In genomic region chr17:49924116-49924515, GRCh38 we compare ENCODE assay signal across 16 cellular contexts. TPM values are rescaled to one million over a fixed set of nuclear protein-coding genes. Genes with fewer than 3 reads are reported as not detected.
DNase-seq lines count a peak whose midpoint lies in the region; ATAC-seq and TF ChIP-seq lines count a peak whose summit lies in the region.
"Had no signal": no experiment of that assay in that cellular context is flagged by ENCODE, and none has a peak within 500 bp of the region (broad histone marks: within the 10 kb centered on the region; RNA-seq: fewer than 3 reads in every experiment).

No MANE protein-coding gene starts in this region.

- H2BK120ac ChIP-seq in neuronal stem cell (ENCODE audit: low read depth, low read length), result no peak overlapping the region

- no peak overlapping the region for H3K4ac ChIP-seq in neuronal stem cell (ENCODE audit: low read length)

- intact Hi-C loops in Right ventricle myocardium inferior (cut with DNase I), result no loop called here
- intact Hi-C loops in right cardiac atrium (cut with DNase I), result no loop called here
- intact Hi-C loops in posterior cingulate gyrus (cut with DNase I), result no loop called here

- H2AK5ac ChIP-seq in neuronal stem cell (ENCODE audit: low read depth, low read length), result peak overlapping the region; percentile 70

- H3K18ac ChIP-seq in neuronal stem cell (ENCODE audit: low read length), result peak overlapping the region; percentile 3

- H2BK12ac ChIP-seq in neuronal stem cell (ENCODE audit: low read length), result no peak overlapping the region

- H3K9me3 ChIP-seq in right cardiac atrium (ENCODE audit: control insufficient read depth, low read length), result no peaks in the 10 kb centered on the region
- no peaks in the 10 kb centered on the region for H3K9me3 ChIP-seq in HEK293 (ENCODE audit: control insufficient read depth, insufficient read depth, low read depth, low read length)
- no peaks in the 10 kb centered on the region for H3K9me3 ChIP-seq in neuronal stem cell (replicated peaks in 1 of 2; ENCODE audit: control insufficient read depth in 2 of 2, insufficient read depth in 1 of 2, low read depth in 1 of 2, low read length in 2 of 2)
- H3K9me3 ChIP-seq: BLaER1 treated with 17β-estradiol and CSF1 and Interleukin-3, amounts not matched to agents 10 nM and 100 nM; Caco-2 had no signal

- CTCF ChIA-PET in HEK293 (lab: Yijun Ruan, JAX), result interaction anchor here (2.1 kb wide), 1 partner anchor 73 kb away, joined by 14 read pairs; no protein-coding TSS in a partner anchor

- H3K14ac ChIP-seq in neuronal stem cell (ENCODE audit: low read length), result no peak overlapping the region

- H3K4me2 ChIP-seq in neuronal stem cell (ENCODE audit: insufficient read depth, low read length, poor library complexity, severe bottlenecking), result no peak overlapping the region
- H3K4me2 ChIP-seq: BLaER1 treated with 17β-estradiol and CSF1 and Interleukin-3, amounts not matched to agents 10 nM and 100 nM had no signal

- ATAC-seq in Right ventricle myocardium inferior, result no peak
- ATAC-seq in right cardiac atrium, result no peak
- ATAC-seq: CD8-positive, alpha-beta T cell had no signal

- no peaks in the 10 kb centered on the region for H3K4me1 ChIP-seq in right cardiac atrium (ENCODE audit: control insufficient read depth, insufficient read depth, low read length)
- H3K4me1 ChIP-seq in HEK293 (ENCODE audit: control insufficient read depth, insufficient read depth, low read length), result no peaks in the 10 kb centered on the region
- peaks cover 0 to 11% of the 10 kb centered on the region in 2 donors for H3K4me1 ChIP-seq in neuronal stem cell (ENCODE audit: control insufficient read depth in 2 of 2, insufficient read depth in 1 of 2, low read depth in 1 of 2, low read length in 2 of 2)

- H3K9ac ChIP-seq in neuronal stem cell (ENCODE audit: low read depth, low read length, poor library complexity), result no peak overlapping the region
- H3K9ac ChIP-seq: BLaER1 treated with 17β-estradiol and CSF1 and Interleukin-3, amounts not matched to agents 10 nM and 100 nM had no signal

- H3K27ac ChIP-seq in right cardiac atrium (ENCODE audit: low read length) (no peak overlapping the region), HEK293 (ENCODE audit: extremely low read depth, low read depth, low read length) (no peak overlapping the region), neuronal stem cell (replicated peaks; ENCODE audit: low read length) (no peak overlapping the region)
- H3K27ac ChIP-seq: BLaER1 treated with 17β-estradiol and CSF1 and Interleukin-3, amounts not matched to agents 10 nM and 100 nM; C4-2B had no signal

- WGBS in right cardiac atrium, result 62% methylated on average over 14 of the region's 14 CpGs
- no CpG with 5 or more reads among the region's 14 CpGs for WGBS in neuronal stem cell (ENCODE audit: extremely low coverage in 2 of 2, insufficient read length in 2 of 2, insufficient replicate concordance in 1 of 2), 2 donors

- POLR2A ChIA-PET in HEK293 (lab: Yijun Ruan, JAX), result interaction anchor here (0.5 kb wide), 1 partner anchor 614 kb away, joined by 4 read pairs; no protein-coding TSS in a partner anchor

- no peak overlapping the region for H4K8ac ChIP-seq in neuronal stem cell (ENCODE audit: low read depth, low read length)

- H3K4me3 ChIP-seq in right cardiac atrium (ENCODE audit: low read length) (no peak overlapping the region), HEK293 (ENCODE audit: low read depth, low read length) (no peak overlapping the region), neuronal stem cell (ENCODE audit: low read length in 2 of 2) (no peak overlapping the region)
- H3K4me3 ChIP-seq: BLaER1 treated with 17β-estradiol and CSF1 and Interleukin-3, amounts not matched to agents 10 nM and 100 nM had no signal

- H3K79me1 ChIP-seq in neuronal stem cell (ENCODE audit: low read depth, low read length), result no peaks in the 10 kb centered on the region

- no peak overlapping the region for H3K23ac ChIP-seq in neuronal stem cell (ENCODE audit: low read depth, low read length, poor library complexity)

- H3K36me3 ChIP-seq in HEK293 (ENCODE audit: control insufficient read depth in 2 of 2, insufficient read depth in 1 of 2, low read length in 2 of 2) (no peaks in the 10 kb centered on the region), neuronal stem cell (replicated peaks in 1 of 2; ENCODE audit: control insufficient read depth in 2 of 2, insufficient read depth in 2 of 2, low read length in 2 of 2) (no peaks in the 10 kb centered on the region)
- H3K36me3 ChIP-seq: BLaER1 treated with 17β-estradiol and CSF1 and Interleukin-3, amounts not matched to agents 10 nM and 100 nM had no signal

- TF ChIP-seq CTCF in HEK293 (tag by site-specific recombination; IDR thresholded peaks at IDR 0.05), result no peak

- peak overlapping the region; percentile 63 for H2BK5ac ChIP-seq in neuronal stem cell (ENCODE audit: low read length)

- DNase-seq in Right ventricle myocardium inferior (ENCODE audit: missing footprints) (peak; percentile 11), right cardiac atrium (no peak), neuronal stem cell (ENCODE audit: low spot score) (no peak), posterior cingulate gyrus (no peak), NCI-H1436 (lab: John Stamatoyannopoulos, UW) (no peak)
- DNase-seq: 8988T; AML-193; Caco-2; Calu3; CD4-positive, alpha-beta T cell; CD8-positive, alpha-beta T cell; DMS79 treated with DMSO at 0.1 percent for 48 hours; GF-D8 had no signal

- H4K91ac ChIP-seq in neuronal stem cell (ENCODE audit: low read depth, low read length, poor library complexity), result no peak overlapping the region

- H2BK15ac ChIP-seq in neuronal stem cell (ENCODE audit: low read length), result peak overlapping the region; percentile 56

- no peaks in the 10 kb centered on the region for H3K27me3 ChIP-seq in right cardiac atrium (ENCODE audit: control insufficient read depth, insufficient read depth)
- peaks cover 0 to 66% (median 0%) of the 10 kb centered on the region in 3 experiments for H3K27me3 ChIP-seq in neuronal stem cell (ENCODE audit: control insufficient read depth in 3 of 3, insufficient read depth in 3 of 3, low read depth in 1 of 3, low read length in 3 of 3)
- H3K27me3 ChIP-seq: BLaER1 treated with 17β-estradiol and CSF1 and Interleukin-3, amounts not matched to agents 10 nM and 100 nM had no signal

- no peak overlapping the region for H2AFZ ChIP-seq in neuronal stem cell (ENCODE audit: low read length)

TF ChIP-seq in HEK293, 187 proteins besides CTCF, POLR2A, EP300 and RAD21:
- TF ChIP-seq EGR2 (tag by site-specific recombination; IDR thresholded peaks at IDR 0.05; ENCODE audit: low read depth) (peak; percentile 66), ZIC2 (tag by site-specific recombination; IDR thresholded peaks at IDR 0.05) (peak; percentile 66), ZFP37 (tag by site-specific recombination; IDR thresholded peaks at IDR 0.05) (no peak), ZFHX2 (tag by site-specific recombination; conservative IDR thresholded peaks at IDR 0.05) (peak; percentile 43; the same call in 1 of the 2 replicates), KLF10 (tag by site-specific recombination; IDR thresholded peaks at IDR 0.05) (no peak)

RNA-seq across cellular contexts. Expression of gene DLX4, which starts 44.9 kb away (rescaled TPM):
- total RNA-seq in Right ventricle myocardium inferior (not detected), right cardiac atrium (under 1 TPM in 1 of 4 donors, not detected in 3; 0.12 TPM)
- 0.09 TPM for polyA plus RNA-seq in right cardiac atrium
- polyA plus RNA-seq in neuronal stem cell (2013, experiment 1 of 2), result 0.45 TPM
- polyA plus RNA-seq in neuronal stem cell (2013, experiment 2 of 2), result 0.61 TPM
